Comparison of ENCODE assay signal across 33 cellular contexts in the genomic region with DNA sequence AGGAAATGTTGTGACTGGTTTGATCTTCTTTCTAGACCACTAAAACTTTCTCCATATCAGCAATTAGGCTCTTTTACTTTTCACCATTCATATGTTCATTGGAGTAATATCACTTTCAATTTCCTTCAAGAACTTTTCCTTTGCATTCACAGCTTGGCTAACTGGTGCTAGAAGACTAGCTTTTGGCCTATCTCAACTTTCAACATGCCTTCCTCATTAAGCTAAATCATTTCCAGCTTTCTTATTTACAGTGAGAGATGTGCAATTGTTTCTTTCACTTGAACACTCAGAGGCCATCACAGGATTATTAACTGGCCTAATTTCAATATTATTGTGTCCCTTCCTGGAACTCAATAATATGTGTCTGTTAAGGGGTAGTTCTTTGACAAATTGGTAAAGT. TPM values are rescaled to one million over a fixed set of nuclear protein-coding genes. Genes with fewer than 3 reads are reported as not detected.
"Had no signal": no experiment of that assay in that cellular context is flagged by ENCODE, and none has a peak within 500 bp of the region (broad histone marks: within the 10 kb centered on the region; RNA-seq: fewer than 3 reads in every experiment).

No MANE protein-coding gene starts in this region.

- H3K4me3 Mint-ChIP-seq: activated CD4-positive, alpha-beta T cell treated with anti-CD3 and anti-CD28 coated beads for 36 hours; activated CD4-positive, alpha-beta T cell treated with anti-CD3 and anti-CD28 coated beads, Interleukin-2, amount 10 ng/mL, durations not matched to agents 7 days and 5 days; activated CD8-positive, alpha-beta T cell treated with anti-CD3 and anti-CD28 coated beads for 36 hours; activated naive CD8-positive, alpha-beta T cell; activated T-cell treated with anti-CD3 and anti-CD28 coated beads, Interleukin-2, amount 50 U/mL, for 4 hours; activated T-helper 17 cell treated with anti-CD3 and anti-CD28 coated beads, Interleukin-2, amount 50 U/mL, for 72 hours; central memory CD8-positive, alpha-beta T cell; dendritic cell treated with granulocyte-macrophage colony-stimulating factor and Interleukin-4, amounts not matched to agents 40 ng/mL and 50 ng/mL, for 4 days; endodermal cell; T-cell; T-helper 1 cell treated with Interleukin-12 subunit alpha and Interleukin-12 subunit beta and Interleukin-4 antibody, amounts not matched to agents 30 μg/mL and 1 μg/mL, for 36 hours; T-helper 2 cell treated with Interferon-gamma antibody and Interleukin-4, amounts not matched to agents 5 μg/mL and 100 μg/mL, for 36 hours had no signal

- H3K4me3 ChIP-seq: ascending aorta, coronary artery, dorsolateral prefrontal cortex, gastrocnemius medialis, heart left ventricle had no signal

- H3K9me3 Mint-ChIP-seq: activated CD4-positive, alpha-beta T cell treated with anti-CD3 and anti-CD28 coated beads, Interleukin-2, amount 10 ng/mL, durations not matched to agents 7 days and 5 days; activated CD8-positive, alpha-beta T cell treated with anti-CD3 and anti-CD28 coated beads for 36 hours; activated T-cell treated with anti-CD3 and anti-CD28 coated beads, Interleukin-2, amount 50 U/mL, for 4 hours; activated T-helper 17 cell treated with anti-CD3 and anti-CD28 coated beads, Interleukin-2, amount 50 U/mL, for 72 hours; central memory CD8-positive, alpha-beta T cell; dendritic cell treated with granulocyte-macrophage colony-stimulating factor and Interleukin-4, amounts not matched to agents 40 ng/mL and 50 ng/mL, for 4 days; endodermal cell; T-cell; T-helper 1 cell treated with Interleukin-12 subunit alpha and Interleukin-12 subunit beta and Interleukin-4 antibody, amounts not matched to agents 30 μg/mL and 1 μg/mL, for 36 hours; T-helper 2 cell treated with Interferon-gamma antibody and Interleukin-4, amounts not matched to agents 5 μg/mL and 100 μg/mL, for 36 hours had no signal

- H3K9me3 ChIP-seq: ascending aorta, gastrocnemius medialis, heart left ventricle had no signal

- H3K27ac ChIP-seq: ascending aorta, brain microvascular endothelial cell, coronary artery, dorsolateral prefrontal cortex, foreskin keratinocyte, gastrocnemius medialis, heart left ventricle, WERI-Rb-1 had no signal

- DNase-seq: activated CD4-positive, alpha-beta T cell treated with anti-CD3 and anti-CD28 coated beads for 36 hours; activated CD4-positive, alpha-beta T cell treated with anti-CD3 and anti-CD28 coated beads, Interleukin-2, amount 10 ng/mL, durations not matched to agents 7 days and 5 days; activated CD4-positive, alpha-beta T cell treated with anti-CD3 and anti-CD28 coated beads, Interleukin-2, amount 50 U/mL, for 48 hours; activated CD4-positive, CD25-positive, alpha-beta regulatory T cell; activated CD4-positive, CD25-positive, alpha-beta regulatory T cell treated with anti-CD3 and anti-CD28 coated beads, Interleukin-2, amount 50 U/mL, for 72 hours; activated CD8-positive, alpha-beta memory T cell treated with anti-CD3 and anti-CD28 coated beads for 24 hours; activated CD8-positive, alpha-beta T cell treated with anti-CD3 and anti-CD28 coated beads for 36 hours; activated effector memory CD4-positive, alpha-beta T cell treated with Interleukin-2 at 50 U/mL for 16 hours; activated gamma-delta T cell treated with Interleukin-2 at 50 U/mL for 16 hours; activated naive CD4-positive, alpha-beta T cell treated with anti-CD3 and anti-CD28 coated beads, Interleukin-2, amount 50 U/mL, for 16 hours; activated naive CD4-positive, alpha-beta T cell treated with Interleukin-2 at 50 U/mL for 16 hours; activated T-cell treated with anti-CD3 and anti-CD28 coated beads, Interleukin-2, amount 50 U/mL, for 4 hours; brain microvascular endothelial cell; dorsolateral prefrontal cortex; effector memory CD4-positive, alpha-beta T cell; endodermal cell; foreskin keratinocyte; gastrocnemius medialis; glutamatergic neuron; heart left ventricle; SW 1271; T-cell; T1000; WERI-Rb-1 had no signal

- H3K27me3 ChIP-seq: ascending aorta, brain microvascular endothelial cell, dorsolateral prefrontal cortex, foreskin keratinocyte, gastrocnemius medialis, heart left ventricle had no signal

- H3K36me3 Mint-ChIP-seq: activated naive CD8-positive, alpha-beta T cell; T-cell had no signal

- H3K4me1 Mint-ChIP-seq: activated CD4-positive, alpha-beta T cell treated with anti-CD3 and anti-CD28 coated beads for 36 hours; activated CD4-positive, alpha-beta T cell treated with anti-CD3 and anti-CD28 coated beads, Interleukin-2, amount 10 ng/mL, durations not matched to agents 7 days and 5 days; activated T-helper 17 cell treated with anti-CD3 and anti-CD28 coated beads, Interleukin-2, amount 50 U/mL, for 72 hours; central memory CD8-positive, alpha-beta T cell; T-cell had no signal

- H3K36me3 ChIP-seq: WERI-Rb-1 had no signal

- H3K27me3 Mint-ChIP-seq: dendritic cell treated with granulocyte-macrophage colony-stimulating factor and Interleukin-4, amounts not matched to agents 40 ng/mL and 50 ng/mL, for 4 days; T-cell had no signal

- H3K4me1 ChIP-seq: foreskin keratinocyte had no signal

- ATAC-seq: activated CD4-positive, alpha-beta T cell treated with anti-CD3 and anti-CD28 coated beads for 36 hours; activated CD8-positive, alpha-beta T cell treated with anti-CD3 and anti-CD28 coated beads for 36 hours; activated T-cell treated with anti-CD3 and anti-CD28 coated beads, Interleukin-2, amount 50 U/mL, for 4 hours; activated T-helper 17 cell treated with anti-CD3 and anti-CD28 coated beads, Interleukin-2, amount 50 U/mL, for 72 hours; esophagus mucosa; foreskin keratinocyte; gastrocnemius medialis; heart left ventricle; T-cell had no signal

- H3K27ac Mint-ChIP-seq: activated CD4-positive, alpha-beta T cell treated with anti-CD3 and anti-CD28 coated beads for 36 hours; activated CD4-positive, alpha-beta T cell treated with anti-CD3 and anti-CD28 coated beads, Interleukin-2, amount 10 ng/mL, durations not matched to agents 7 days and 5 days; activated CD8-positive, alpha-beta T cell treated with anti-CD3 and anti-CD28 coated beads for 36 hours; activated naive CD8-positive, alpha-beta T cell; activated T-helper 17 cell treated with anti-CD3 and anti-CD28 coated beads, Interleukin-2, amount 50 U/mL, for 72 hours; dendritic cell treated with granulocyte-macrophage colony-stimulating factor and Interleukin-4, amounts not matched to agents 40 ng/mL and 50 ng/mL, for 4 days; endodermal cell; T-cell; T-helper 1 cell treated with Interleukin-12 subunit alpha and Interleukin-12 subunit beta and Interleukin-4 antibody, amounts not matched to agents 30 μg/mL and 1 μg/mL, for 36 hours; T-helper 2 cell treated with Interferon-gamma antibody and Interleukin-4, amounts not matched to agents 5 μg/mL and 100 μg/mL, for 36 hours had no signal

RNA-seq across cellular contexts. Expression of a gene that starts 47.1 kb away (rescaled TPM):
- total RNA-seq: activated CD4-positive, alpha-beta T cell treated with anti-CD3 and anti-CD28 coated beads for 36 hours; activated CD8-positive, alpha-beta T cell treated with anti-CD3 and anti-CD28 coated beads for 36 hours; activated T-helper 17 cell treated with anti-CD3 and anti-CD28 coated beads, Interleukin-2, amount 50 U/mL, for 72 hours had no signal
